Comparison of ENCODE assay signal across 24 cellular contexts in the genomic region with DNA sequence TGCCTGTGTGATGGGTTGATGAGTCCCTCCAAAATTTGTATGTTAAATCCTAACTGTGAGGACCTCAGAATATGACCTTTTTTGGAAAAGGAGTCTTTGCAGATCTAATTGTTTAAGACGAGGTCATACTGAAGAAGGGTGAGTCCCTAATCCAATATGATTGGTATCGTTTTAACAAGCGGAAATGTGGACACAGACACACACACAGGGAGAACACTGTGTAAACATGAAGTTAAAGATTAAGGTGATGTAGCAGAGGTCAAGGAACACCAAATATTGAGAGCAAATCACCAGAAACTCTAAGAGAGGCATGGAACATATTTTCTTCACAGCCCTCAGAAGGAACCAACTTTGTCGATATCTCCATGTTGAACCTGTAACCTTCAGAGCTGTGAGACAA.
"Had no signal": no experiment of that assay in that cellular context is flagged by ENCODE, and none has a peak within 500 bp of the region (broad histone marks: within the 10 kb centered on the region; RNA-seq: fewer than 3 reads in every experiment).

No MANE protein-coding gene starts in this region.

- H3K36me3 ChIP-seq: neural progenitor cell, ovary, right lobe of liver, sigmoid colon, stomach, thoracic aorta, thyroid gland, tibial nerve, upper lobe of left lung, vagina had no signal

- DNase-seq: occipital lobe; ovary; posterior cingulate gyrus; psoas muscle; right cardiac atrium; right lobe of liver; sigmoid colon; small intestine; stimulated activated CD4-positive, alpha-beta T cell treated with anti-CD3 and anti-CD28 coated beads, Interleukin-15, amount 100 ng/mL, for 24 hours; stimulated activated CD4-positive, alpha-beta T cell treated with anti-CD3 and anti-CD28 coated beads, Interleukin-2, amount 100 ng/mL, for 24 hours; stimulated activated CD4-positive, alpha-beta T cell treated with anti-CD3 and anti-CD28 coated beads, Interleukin-2, amount 100 ng/mL, for 48 hours; stimulated activated CD4-positive, alpha-beta T cell treated with anti-CD3 and anti-CD28 coated beads, Interleukin-4, amount 100 ng/mL, for 24 hours; stimulated activated naive B cell treated with anti-CD40 and anti-IgM and Interleukin-4, amounts not matched to agents 10 μg/mL and 1 μg/mL and 100 μg/mL, for 72 hours; stimulated activated naive CD4-positive, alpha-beta T cell treated with Interleukin-2 at 50 U/mL for 16 hours; stomach; thyroid gland; trophoblast cell; upper lobe of left lung had no signal

- H2AFZ ChIP-seq: neural progenitor cell, parathyroid adenoma had no signal

- H3K9ac ChIP-seq: neural progenitor cell, parathyroid adenoma had no signal

- H3K4me3 ChIP-seq: neural progenitor cell, ovary, psoas muscle, right lobe of liver, sigmoid colon, stomach, thoracic aorta, thyroid gland, tibial nerve, upper lobe of left lung, vagina had no signal

- H3K4me2 ChIP-seq: neural progenitor cell had no signal

- H3K27ac ChIP-seq: neural progenitor cell, ovary, parathyroid adenoma, psoas muscle, right lobe of liver, sigmoid colon, stomach, thoracic aorta, thyroid gland, tibial nerve, upper lobe of left lung, vagina had no signal

- ATAC-seq: psoas muscle; right cardiac atrium; right lobe of liver; stimulated activated effector memory CD8-positive, alpha-beta T cell treated with anti-CD3 and anti-CD28 coated beads, Interleukin-12 subunit alpha, Interleukin-12 subunit beta, amount 100 ng/mL, for 72 hours; stimulated activated naive B cell treated with anti-CD40 and anti-IgM and Interleukin-4, amounts not matched to agents 10 μg/mL and 1 μg/mL and 100 μg/mL, for 72 hours had no signal

- H3K27me3 ChIP-seq: neural progenitor cell, ovary, right lobe of liver, sigmoid colon, stomach, thyroid gland, tibial nerve, upper lobe of left lung, vagina had no signal

- H3K9me3 ChIP-seq: ovary, psoas muscle, right lobe of liver, sigmoid colon, stomach, thoracic aorta, thyroid gland, tibial nerve, upper lobe of left lung, vagina had no signal

- H3K79me2 ChIP-seq: parathyroid adenoma had no signal

- H3K4me1 ChIP-seq: neural progenitor cell, parathyroid adenoma, psoas muscle, right lobe of liver, sigmoid colon, stomach, thyroid gland, tibial nerve, upper lobe of left lung, vagina had no signal
